Comparison of ENCODE assay signal across 28 cellular contexts in the genomic region with DNA sequence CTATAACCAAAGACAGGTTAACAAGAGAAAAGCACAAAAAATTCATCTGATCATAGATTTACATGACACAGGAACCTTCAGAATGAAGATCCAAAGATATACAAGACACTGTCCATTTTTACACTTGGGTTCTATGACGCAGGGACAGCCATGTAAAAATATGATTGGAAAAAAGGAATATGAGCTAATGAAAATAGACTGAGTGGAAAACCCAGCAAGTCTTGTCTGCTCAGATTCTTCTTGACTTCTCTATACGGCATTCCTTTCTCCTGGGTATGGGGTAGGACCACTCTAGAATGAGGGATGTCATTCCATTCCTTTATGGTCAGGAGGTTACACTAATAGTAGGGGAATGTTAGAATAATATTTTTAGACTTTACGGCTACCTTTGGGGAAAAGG. TPM values are rescaled to one million over a fixed set of nuclear protein-coding genes. Genes with fewer than 3 reads are reported as not detected.
"Had no signal": no experiment of that assay in that cellular context is flagged by ENCODE, and none has a peak within 500 bp of the region (broad histone marks: within the 10 kb centered on the region; RNA-seq: fewer than 3 reads in every experiment).

No MANE protein-coding gene starts in this region.

- H3K4me3 Mint-ChIP-seq: stimulated activated effector memory CD8-positive, alpha-beta T cell treated with anti-CD3 and anti-CD28 coated beads, Interleukin-12 subunit alpha, Interleukin-12 subunit beta, amount 100 ng/mL, for 72 hours; stimulated activated memory B cell treated with anti-CD40 and anti-IgM and Interleukin-4, amounts not matched to agents 10 μg/mL and 1 μg/mL and 100 μg/mL, for 72 hours; stimulated activated naive B cell treated with anti-CD40 and anti-IgM and Interleukin-4, amounts not matched to agents 10 μg/mL and 1 μg/mL and 100 μg/mL, for 72 hours; stimulated activated naive CD8-positive, alpha-beta T cell treated with anti-CD3 and anti-CD28 coated beads, Interleukin-15, amount 100 ng/mL, for 72 hours; stimulated activated naive CD8-positive, alpha-beta T cell treated with anti-CD3 and anti-CD28 coated beads, Interleukin-15, Interleukin-2, amounts not matched to agents 100 ng/mL and 50 ng/mL, for 24 hours had no signal

- H3K27me3 ChIP-seq: stomach, suprapubic skin, testis, thyroid gland, tibial artery, tibial nerve, transverse colon, upper lobe of left lung, upper lobe of right lung, uterus, vagina had no signal

- H3K27ac Mint-ChIP-seq: stimulated activated effector memory CD8-positive, alpha-beta T cell treated with anti-CD3 and anti-CD28 coated beads, Interleukin-12 subunit alpha, Interleukin-12 subunit beta, amount 100 ng/mL, for 72 hours; stimulated activated memory B cell treated with anti-CD40 and anti-IgM and Interleukin-4, amounts not matched to agents 10 μg/mL and 1 μg/mL and 100 μg/mL, for 72 hours; stimulated activated naive B cell treated with anti-CD40 and anti-IgM and Interleukin-4, amounts not matched to agents 10 μg/mL and 1 μg/mL and 100 μg/mL, for 72 hours; stimulated activated naive CD8-positive, alpha-beta T cell treated with anti-CD3 and anti-CD28 coated beads, Interleukin-15, amount 100 ng/mL, for 72 hours; stimulated activated naive CD8-positive, alpha-beta T cell treated with anti-CD3 and anti-CD28 coated beads, Interleukin-15, Interleukin-2, amounts not matched to agents 100 ng/mL and 50 ng/mL, for 24 hours had no signal

- H3K4me1 ChIP-seq: stomach, suprapubic skin, testis, thyroid gland, tibial artery, tibial nerve, transverse colon, upper lobe of left lung, upper lobe of right lung, uterus, vagina had no signal

- DNase-seq: stimulated activated CD4-positive, alpha-beta T cell treated with anti-CD3 and anti-CD28 coated beads, Interleukin-1b, Interleukin-23, amount 100 ng/mL, for 48 hours; stimulated activated CD4-positive, alpha-beta T cell treated with anti-CD3 and anti-CD28 coated beads, Interleukin-2, amount 100 ng/mL, for 24 hours; stimulated activated CD4-positive, alpha-beta T cell treated with anti-CD3 and anti-CD28 coated beads, Interleukin-2, amount 100 ng/mL, for 48 hours; stimulated activated CD4-positive, alpha-beta T cell treated with anti-CD3 and anti-CD28 coated beads, Interleukin-4, amount 100 ng/mL, for 1 hour; stimulated activated CD4-positive, alpha-beta T cell treated with anti-CD3 and anti-CD28 coated beads, Interleukin-4, amount 100 ng/mL, for 24 hours; stimulated activated CD4-positive, alpha-beta T cell treated with anti-CD3 and anti-CD28 coated beads, Interleukin-4, amount 100 ng/mL, for 4 hours; stimulated activated CD8-positive, alpha-beta memory T cell treated with anti-CD3 and anti-CD28 coated beads, Interleukin-4, amount 100 ng/mL, for 48 hours; stimulated activated naive B cell treated with anti-CD40 and anti-IgM and Interleukin-4, amounts not matched to agents 10 μg/mL and 1 μg/mL and 100 μg/mL, for 72 hours; stimulated activated naive CD4-positive, alpha-beta T cell; stimulated activated naive CD4-positive, alpha-beta T cell treated with Interleukin-2 at 50 U/mL for 16 hours; stimulated activated naive CD8-positive, alpha-beta T cell treated with anti-CD3 and anti-CD28 coated beads, Interleukin-15, amount 100 ng/mL, for 72 hours; stimulated activated naive CD8-positive, alpha-beta T cell treated with anti-CD3 and anti-CD28 coated beads, Interleukin-15, Interleukin-2, amounts not matched to agents 100 U/mL and 50 U/mL, for 24 hours; stomach; substantia nigra; testis; thyroid gland; tibial artery; transverse colon; upper lobe of left lung; upper lobe of right lung; uterus had no signal

- H3K9me3 ChIP-seq: stomach, suprapubic skin, testis, thoracic aorta, thyroid gland, tibial artery, tibial nerve, transverse colon, upper lobe of left lung, upper lobe of right lung, uterus, vagina had no signal

- H3K27ac ChIP-seq: stomach, suprapubic skin, testis, thoracic aorta, thyroid gland, tibial artery, tibial nerve, transverse colon, upper lobe of left lung, upper lobe of right lung, uterus, vagina had no signal

- H3K4me1 Mint-ChIP-seq: stimulated activated effector memory CD8-positive, alpha-beta T cell treated with anti-CD3 and anti-CD28 coated beads, Interleukin-12 subunit alpha, Interleukin-12 subunit beta, amount 100 ng/mL, for 72 hours; stimulated activated memory B cell treated with anti-CD40 and anti-IgM and Interleukin-4, amounts not matched to agents 10 μg/mL and 1 μg/mL and 100 μg/mL, for 72 hours; stimulated activated naive B cell treated with anti-CD40 and anti-IgM and Interleukin-4, amounts not matched to agents 10 μg/mL and 1 μg/mL and 100 μg/mL, for 72 hours; stimulated activated naive CD8-positive, alpha-beta T cell treated with anti-CD3 and anti-CD28 coated beads, Interleukin-15, amount 100 ng/mL, for 72 hours had no signal

- H3K9me3 Mint-ChIP-seq: stimulated activated effector memory CD8-positive, alpha-beta T cell treated with anti-CD3 and anti-CD28 coated beads, Interleukin-12 subunit alpha, Interleukin-12 subunit beta, amount 100 ng/mL, for 72 hours; stimulated activated memory B cell treated with anti-CD40 and anti-IgM and Interleukin-4, amounts not matched to agents 10 μg/mL and 1 μg/mL and 100 μg/mL, for 72 hours; stimulated activated naive B cell treated with anti-CD40 and anti-IgM and Interleukin-4, amounts not matched to agents 10 μg/mL and 1 μg/mL and 100 μg/mL, for 72 hours; stimulated activated naive CD8-positive, alpha-beta T cell treated with anti-CD3 and anti-CD28 coated beads, Interleukin-15, amount 100 ng/mL, for 72 hours; stimulated activated naive CD8-positive, alpha-beta T cell treated with anti-CD3 and anti-CD28 coated beads, Interleukin-15, Interleukin-2, amounts not matched to agents 100 ng/mL and 50 ng/mL, for 24 hours had no signal

- H3K36me3 Mint-ChIP-seq: stimulated activated effector memory CD8-positive, alpha-beta T cell treated with anti-CD3 and anti-CD28 coated beads, Interleukin-12 subunit alpha, Interleukin-12 subunit beta, amount 100 ng/mL, for 72 hours; stimulated activated memory B cell treated with anti-CD40 and anti-IgM and Interleukin-4, amounts not matched to agents 10 μg/mL and 1 μg/mL and 100 μg/mL, for 72 hours; stimulated activated naive B cell treated with anti-CD40 and anti-IgM and Interleukin-4, amounts not matched to agents 10 μg/mL and 1 μg/mL and 100 μg/mL, for 72 hours had no signal

- H3K4me3 ChIP-seq: stomach, suprapubic skin, testis, thoracic aorta, thyroid gland, tibial artery, tibial nerve, transverse colon, upper lobe of left lung, upper lobe of right lung, uterus, vagina had no signal

- H3K27me3 Mint-ChIP-seq: stimulated activated naive B cell treated with anti-CD40 and anti-IgM and Interleukin-4, amounts not matched to agents 10 μg/mL and 1 μg/mL and 100 μg/mL, for 72 hours; stimulated activated naive CD8-positive, alpha-beta T cell treated with anti-CD3 and anti-CD28 coated beads, Interleukin-15, Interleukin-2, amounts not matched to agents 100 ng/mL and 50 ng/mL, for 24 hours had no signal

- H3K36me3 ChIP-seq: stomach, suprapubic skin, thoracic aorta, thyroid gland, tibial artery, tibial nerve, transverse colon, upper lobe of left lung, upper lobe of right lung, uterus, vagina had no signal

RNA-seq across cellular contexts. Expression of a gene that starts 46.9 kb away (rescaled TPM):
- total RNA-seq: suprapubic skin had no signal
